8 cellular contexts compared by ENCODE assay signal in the genomic region with DNA sequence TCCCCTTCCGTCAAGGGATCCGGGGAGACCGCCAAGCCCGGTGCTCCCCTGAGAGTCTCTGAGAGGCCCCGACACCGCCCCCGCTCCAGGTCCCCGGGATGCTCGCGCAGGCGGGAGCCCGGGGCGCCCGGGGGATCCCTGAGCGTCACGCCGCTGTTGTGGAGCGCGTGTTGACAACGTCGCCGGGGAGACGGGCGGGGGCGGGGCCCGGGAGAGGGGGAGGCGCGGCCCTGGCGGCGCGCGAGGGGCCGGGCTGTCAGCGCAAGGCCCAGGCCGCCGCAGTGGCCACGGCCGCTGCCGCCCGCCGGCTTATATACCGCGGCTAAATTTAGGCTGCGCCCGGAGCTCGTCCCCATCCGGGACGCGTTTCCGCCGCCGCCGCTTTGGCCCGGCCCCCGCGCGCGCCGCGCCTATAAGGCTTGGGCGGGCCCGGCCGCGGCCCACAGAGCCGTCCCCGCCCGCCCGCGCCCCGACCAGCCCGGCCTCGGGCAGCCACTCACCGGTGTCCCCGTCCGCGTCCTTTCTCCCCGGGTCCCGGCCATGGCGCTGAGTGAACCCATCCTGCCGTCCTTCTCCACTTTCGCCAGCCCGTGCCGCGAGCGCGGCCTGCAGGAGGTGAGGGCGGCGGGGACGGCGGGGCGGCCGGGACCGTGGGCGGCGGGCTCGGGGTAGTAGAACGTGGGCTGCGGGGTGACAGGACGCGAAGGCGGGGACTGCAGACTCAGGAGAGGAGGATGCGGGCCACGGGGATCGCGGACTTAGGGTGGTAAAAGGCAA. TPM values are rescaled to one million over a fixed set of nuclear protein-coding genes. Genes with fewer than 3 reads are reported as not detected.
A peak's percentile ranks its signal among the peaks of the same experiment; 100 is the strongest.
DNase-seq lines count a peak whose midpoint lies in the region; ATAC-seq and TF ChIP-seq lines count a peak whose summit lies in the region.

A gene (plus strand): TSS at position 443 of the 777 bp plus-strand sequence. CDS start 98 bp downstream, at position 541.

- H3K27me3 ChIP-seq in Karpas-422 (ENCODE audit: low read length): no peaks in the 10 kb centered on the region
- H3K27me3 ChIP-seq in ascending aorta: no peaks in the 10 kb centered on the region
- H3K27me3 ChIP-seq in aorta (ENCODE audit: control insufficient read depth in 1 of 2, insufficient read depth in 2 of 2, low read length in 1 of 2): no peaks in the 10 kb centered on the region

- WGBS in aorta, 2 donors: 0 to 1% methylated on average over 70 to 105 of the region's 105 CpGs

- no peaks in the 10 kb centered on the region for H3K9me3 ChIP-seq in Karpas-422 (ENCODE audit: low read length)
- no peaks in the 10 kb centered on the region for H3K9me3 ChIP-seq in ascending aorta
- no peaks in the 10 kb centered on the region for H3K9me3 ChIP-seq in aorta (ENCODE audit: control insufficient read depth, low read length)

- H3K27ac Mint-ChIP-seq in T-helper 2 cell treated with Interferon-gamma antibody and Interleukin-4, amounts not matched to agents 5 μg/mL and 100 μg/mL, for 36 hours: peak within 1 kb of the TSS; percentile 76

- peaks cover 8% of the 10 kb centered on the region; the same call in 1 of the 2 replicates for H4K20me1 ChIP-seq in Karpas-422 (ENCODE audit: insufficient read depth, low read depth, low read length)

- H3K4me1 ChIP-seq in Karpas-422 (ENCODE audit: low read length) (peaks cover 46% of the 10 kb centered on the region), ascending aorta (peaks cover 2 to 31% of the 10 kb centered on the region in 2 donors), aorta (ENCODE audit: control insufficient read depth in 1 of 2, insufficient read depth in 2 of 2, low read length in 2 of 2) (no peaks in the 10 kb centered on the region)

- peak within 1 kb of the TSS; percentile 78; the same call in 1 of the 2 replicates for H2AFZ ChIP-seq in Karpas-422 (ENCODE audit: low read length)

- H3K4me3 ChIP-seq in Karpas-422 (ENCODE audit: low read length) (peak within 1 kb of the TSS; percentile 48; the same call in 1 of the 2 replicates), ascending aorta (peak within 1 kb of the TSS; percentile 97 to 99), retinal pigment epithelial cell (ENCODE audit: low read length) (peak within 1 kb of the TSS; percentile 48), aorta (ENCODE audit: low read length in 2 of 2) (peak within 1 kb of the TSS; percentile 61 to 69)

- H3K4me2 ChIP-seq in Karpas-422 (ENCODE audit: low read depth, low read length, poor library complexity, severe bottlenecking): peak within 1 kb of the TSS; percentile 67

- H3K4me1 Mint-ChIP-seq in T-helper 2 cell treated with Interferon-gamma antibody and Interleukin-4, amounts not matched to agents 5 μg/mL and 100 μg/mL, for 36 hours (ENCODE audit: low read depth): peaks cover 35% of the 10 kb centered on the region

- H3K9ac ChIP-seq in Karpas-422 (ENCODE audit: low read length): peak within 1 kb of the TSS; percentile 63

- H3K36me3 Mint-ChIP-seq in T-helper 2 cell treated with Interferon-gamma antibody and Interleukin-4, amounts not matched to agents 5 μg/mL and 100 μg/mL, for 36 hours (ENCODE audit: low read depth): peaks cover 40% of the 10 kb centered on the region

- peak within 1 kb of the TSS; percentile 61 for H3K4me3 Mint-ChIP-seq in T-helper 2 cell treated with Interferon-gamma antibody and Interleukin-4, amounts not matched to agents 5 μg/mL and 100 μg/mL, for 36 hours

- H3K27ac ChIP-seq in Karpas-422 (ENCODE audit: low read length) (no peak within 1 kb of the TSS), ascending aorta (peak within 1 kb of the TSS; percentile 96 to 99), aorta (ENCODE audit: low read depth in 1 of 2, low read length in 2 of 2) (peak within 1 kb of the TSS; percentile 96 to 99)

- DNase-seq in GDM1 (lab: John Stamatoyannopoulos, UW) (peak; percentile 70), Karpas-422 (peak; percentile 81), ascending aorta (ENCODE audit: low spot score in 2 of 2) (peak; percentile 73 to 97), hippocampal formation (lab: John Stamatoyannopoulos, UW) (peak; percentile 16 to 47), retinal pigment epithelial cell (ENCODE audit: low read depth) (peak; percentile 30), aorta (peak; percentile 97 to 99)
- DNase-seq in T-helper 2 cell treated with Interferon-gamma antibody and Interleukin-4, amounts not matched to agents 5 μg/mL and 100 μg/mL, for 36 hours (ENCODE audit: low spot score): peak; percentile 82

- no peaks in the 10 kb centered on the region for H3K9me2 ChIP-seq in Karpas-422 (replicated peaks; ENCODE audit: insufficient read depth, low read length)

- TF ChIP-seq CTCF in ascending aorta (IDR thresholded peaks at IDR 0.05) (peak in 1 of 3 experiments; percentile 20), retinal pigment epithelial cell (conservative IDR thresholded peaks at IDR 0.05; ENCODE audit: low read depth, low read length) (no peak)

- no peaks in the 10 kb centered on the region for H3K79me2 ChIP-seq in Karpas-422 (ENCODE audit: low read length)

- no peaks in the 10 kb centered on the region for H3K9me3 Mint-ChIP-seq in T-helper 2 cell treated with Interferon-gamma antibody and Interleukin-4, amounts not matched to agents 5 μg/mL and 100 μg/mL, for 36 hours

- H3K27me3 Mint-ChIP-seq in T-helper 2 cell treated with Interferon-gamma antibody and Interleukin-4, amounts not matched to agents 5 μg/mL and 100 μg/mL, for 36 hours (ENCODE audit: low read depth): peaks cover 49% of the 10 kb centered on the region

- intact Hi-C loops in ascending aorta (cut with DNase I): loop anchor here (1.0 to 10.0 kb wide), 6 partner anchors 31 to 1950 kb away; a partner anchor contains a TSS
- intact Hi-C loops in aorta (cut with DNase I): loop anchor here (5.0 kb wide), 4 partner anchors 32 to 257 kb away; no protein-coding TSS in a partner anchor

- ATAC-seq in GM21723 (IDR thresholded peaks at IDR 0.05; ENCODE audit: unreplicated experiment) (peak; percentile 55), aorta (ENCODE audit: low FRiP score) (peak; percentile 87)

- H3K36me3 ChIP-seq in Karpas-422 (ENCODE audit: insufficient read depth, low read length) (no peaks in the 10 kb centered on the region), ascending aorta (peaks cover 23 to 44% of the 10 kb centered on the region in 2 donors), aorta (ENCODE audit: control insufficient read depth in 1 of 2, insufficient read depth in 2 of 2, low read length in 1 of 2) (no peaks in the 10 kb centered on the region)

RNA-seq across cellular contexts. Expression of the gene that starts here (rescaled TPM):
- total RNA-seq in Karpas-422 (2014; rRNA removed; shearing (Covaris generic); ENCODE audit: low replicate concordance): 0.22 TPM in 1 of 2 replicates, not detected in the other
- total RNA-seq in ascending aorta (281 TPM), aorta (100 to 1,000 TPM in 1 of 2 donors, 10 to 100 TPM in 1; 98.9 to 223 TPM)
- 10 to 100 TPM in 1 of 2 donors, 1 to 10 TPM in 1; 4.8 to 12.4 TPM for polyA plus RNA-seq in aorta

Comparison
In these comparisons a context has a peak if more than half of its experiments do, and no peak if none do; other contexts are left out.
1. RNA of the gene that starts here (total RNA-seq): 281 TPM in ascending aorta (single experiment) and 98.9 to 223 TPM in aorta; 0.22 TPM in Karpas-422; every median in the first group is over 10 times any median in the second.
2. Peak in DNase-seq, H3K4me3 ChIP-seq, H3K9ac ChIP-seq and H3K4me2 ChIP-seq in Karpas-422; RNA of the gene not detected or under 1 TPM.
3. DNase-seq: peak in every context shown above with its lines; median percentile 98 in aorta; 85 in ascending aorta; 82 in T-helper 2 cell treated with Interferon-gamma antibody and Interleukin-4, amounts not matched to agents 5 μg/mL and 100 μg/mL, for 36 hours; 81 in Karpas-422; 70 in GDM1; 32 in hippocampal formation; 30 in retinal pigment epithelial cell.
4. H3K4me3 ChIP-seq: peak in every context shown above with its lines; median percentile 98 in ascending aorta; 65 in aorta; 48 in Karpas-422; 48 in retinal pigment epithelial cell.